ENCODE assay signal across 24 cellular contexts in genomic region chr5:4058899-4059298, GRCh38.
A peak's percentile ranks its signal among the peaks of the same experiment; 100 is the strongest.
DNase-seq lines count a peak whose midpoint lies in the region; ATAC-seq, FAIRE-seq and TF ChIP-seq lines count a peak whose summit lies in the region.
"Had no signal": no experiment of that assay in that cellular context is flagged by ENCODE, and none has a peak within 500 bp of the region (broad histone marks: within the 10 kb centered on the region; RNA-seq: fewer than 3 reads in every experiment).

No MANE protein-coding gene starts in this region.

- H3K4me1 ChIP-seq in right cardiac atrium (ENCODE audit: control insufficient read depth, insufficient read depth, low read length): no peaks in the 10 kb centered on the region
- no peaks in the 10 kb centered on the region for H3K4me1 ChIP-seq in CD8-positive, alpha-beta T cell (ENCODE audit: insufficient read depth, low read length)
- H3K4me1 ChIP-seq: esophagus squamous epithelium, left lung, neural progenitor cell, SJCRH30, testis had no signal

- no peaks in the 10 kb centered on the region for H3K36me3 ChIP-seq in MG63
- H3K36me3 ChIP-seq in CD8-positive, alpha-beta T cell (ENCODE audit: insufficient read depth, low read length): no peaks in the 10 kb centered on the region
- H3K36me3 ChIP-seq: esophagus squamous epithelium, left lung, neural progenitor cell, SJCRH30 had no signal

- DNase-seq in MG63 (peak; percentile 67), cardiac fibroblast (ENCODE audit: low read depth in 2 of 2) (peak; percentile 1 to 64), right cardiac atrium (peak; percentile 53 to 78 (median 53)), urothelium cell line (ENCODE audit: low spot score) (peak; percentile 58), NCI-H2171 (lab: John Stamatoyannopoulos, UW) (no peak), DMS114 treated with DMSO at 0.1 percent for 48 hours (lab: John Stamatoyannopoulos, UW; ENCODE audit: unreplicated experiment) (no peak)
- DNase-seq in CD8-positive, alpha-beta T cell: no peak
- DNase-seq: activated CD8-positive, alpha-beta memory T cell treated with anti-CD3 and anti-CD28 coated beads for 24 hours; activated T-cell treated with anti-CD3 and anti-CD28 coated beads, Interleukin-2, amount 50 U/mL, for 24 hours; anterior cingulate cortex; CD4-positive, alpha-beta memory T cell; esophagus squamous epithelium; NCI-H187 treated with DMSO at 0.1 percent for 48 hours; NCI-H2227 treated with DMSO at 0.1 percent for 48 hours; NCI-H774; SJCRH30; stimulated activated CD4-positive, alpha-beta T cell treated with anti-CD3 and anti-CD28 coated beads, Interleukin-1b, Interleukin-23, amount 100 ng/mL, for 48 hours; T-helper 1 cell; testis had no signal

- CTCF ChIA-PET in CD8-positive, alpha-beta T cell (lab: Charles Lee): no interaction called here

- H3K36me3 Mint-ChIP-seq in CD8-positive, alpha-beta T cell: no peaks in the 10 kb centered on the region
- H3K36me3 Mint-ChIP-seq: activated naive CD4-positive, alpha-beta T cell treated with anti-CD3 and anti-CD28 coated beads, Interleukin-2, amount 50 U/mL, for 24 hours; CD4-positive, alpha-beta memory T cell; neural progenitor cell had no signal

- no peaks in the 10 kb centered on the region for H3K9me3 Mint-ChIP-seq in CD8-positive, alpha-beta T cell
- H3K9me3 Mint-ChIP-seq: activated naive CD4-positive, alpha-beta T cell treated with anti-CD3 and anti-CD28 coated beads, Interleukin-2, amount 50 U/mL, for 24 hours had no signal

- H3K9me3 ChIP-seq in MG63: no peaks in the 10 kb centered on the region
- H3K9me3 ChIP-seq in right cardiac atrium (ENCODE audit: control insufficient read depth, low read length): peaks cover 6% of the 10 kb centered on the region
- no peaks in the 10 kb centered on the region for H3K9me3 ChIP-seq in CD8-positive, alpha-beta T cell (ENCODE audit: low read length)
- H3K9me3 ChIP-seq: esophagus squamous epithelium, left lung, SJCRH30, testis had no signal

- H3K27me3 Mint-ChIP-seq in CD8-positive, alpha-beta T cell (ENCODE audit: low read depth): no peaks in the 10 kb centered on the region
- H3K27me3 Mint-ChIP-seq: activated naive CD4-positive, alpha-beta T cell treated with anti-CD3 and anti-CD28 coated beads, Interleukin-2, amount 50 U/mL, for 24 hours; activated T-cell treated with anti-CD3 and anti-CD28 coated beads, Interleukin-2, amount 50 U/mL, for 24 hours; CD4-positive, alpha-beta memory T cell had no signal

- ATAC-seq in right cardiac atrium: peak; percentile 79 to 86
- no peak for ATAC-seq in CD8-positive, alpha-beta T cell
- ATAC-seq: GM12878, left lung had no signal

- FAIRE-seq in urothelium cell line (lab: Jason Lieb, UNC): no peak
- FAIRE-seq: GM12878 had no signal

- H3K4me1 Mint-ChIP-seq in CD8-positive, alpha-beta T cell (ENCODE audit: low read depth): no peaks in the 10 kb centered on the region
- H3K4me1 Mint-ChIP-seq: activated naive CD4-positive, alpha-beta T cell treated with anti-CD3 and anti-CD28 coated beads, Interleukin-2, amount 50 U/mL, for 24 hours; CD4-positive, alpha-beta memory T cell; neural progenitor cell had no signal

- H3K27ac ChIP-seq in right cardiac atrium (ENCODE audit: low read length): no peak overlapping the region
- no peak overlapping the region for H3K27ac ChIP-seq in CD8-positive, alpha-beta T cell (ENCODE audit: low read depth, low read length)
- H3K27ac ChIP-seq: esophagus squamous epithelium, left lung, neural progenitor cell, SJCRH30, testis had no signal

- 42% methylated on average over 6 of the region's 6 CpGs for WGBS in right cardiac atrium

- POLR2A ChIA-PET in CD8-positive, alpha-beta T cell (lab: Charles Lee): no interaction called here

- intact Hi-C loops in right cardiac atrium (cut with DNase I): no loop called here
- intact Hi-C loops in CD8-positive, alpha-beta T cell (cut with DNase I, micrococcal nuclease): no loop called here

- H3K27ac Mint-ChIP-seq in CD8-positive, alpha-beta T cell: no peak overlapping the region
- H3K27ac Mint-ChIP-seq: activated naive CD4-positive, alpha-beta T cell treated with anti-CD3 and anti-CD28 coated beads, Interleukin-2, amount 50 U/mL, for 24 hours; activated T-cell treated with anti-CD3 and anti-CD28 coated beads, Interleukin-2, amount 50 U/mL, for 24 hours; CD4-positive, alpha-beta memory T cell; neural progenitor cell; progenitor cell of endocrine pancreas had no signal

- H3K4me3 ChIP-seq in MG63 (no peak overlapping the region), cardiac fibroblast (replicated peaks in 1 of 2; ENCODE audit: low read depth in 2 of 2, low read length in 2 of 2) (no peak overlapping the region), right cardiac atrium (ENCODE audit: low read length) (no peak overlapping the region)
- H3K4me3 ChIP-seq in CD8-positive, alpha-beta T cell (ENCODE audit: low read depth, low read length): no peak overlapping the region
- H3K4me3 ChIP-seq: esophagus squamous epithelium, GM12878, left lung, neural progenitor cell, SJCRH30, testis had no signal

- no peak overlapping the region for H3K4me3 Mint-ChIP-seq in CD8-positive, alpha-beta T cell
- H3K4me3 Mint-ChIP-seq: activated naive CD4-positive, alpha-beta T cell treated with anti-CD3 and anti-CD28 coated beads, Interleukin-2, amount 50 U/mL, for 24 hours; activated T-cell treated with anti-CD3 and anti-CD28 coated beads, Interleukin-2, amount 50 U/mL, for 24 hours; CD4-positive, alpha-beta memory T cell; neural progenitor cell had no signal

- H3K27me3 ChIP-seq in MG63: peaks cover 5% of the 10 kb centered on the region; the same call in 1 of the 2 replicates
- H3K27me3 ChIP-seq in right cardiac atrium (ENCODE audit: control insufficient read depth, insufficient read depth): no peaks in the 10 kb centered on the region
- H3K27me3 ChIP-seq in CD8-positive, alpha-beta T cell (ENCODE audit: insufficient read depth, low read length): no peaks in the 10 kb centered on the region
- H3K27me3 ChIP-seq: esophagus squamous epithelium, left lung, neural progenitor cell, SJCRH30, testis had no signal

- TF ChIP-seq CTCF in cardiac fibroblast (IDR thresholded peaks at IDR 0.05; ENCODE audit: low read depth, low read length): peak; percentile 29
- TF ChIP-seq CTCF in CD8-positive, alpha-beta T cell (IDR thresholded peaks at IDR 0.05): no peak

Comparison
In these comparisons a context has a peak if more than half of its experiments do, and no peak if none do; other contexts are left out.
1. DNase-seq: peak in MG63 (single experiment), cardiac fibroblast (2 of 2), right cardiac atrium (3 of 3) and urothelium cell line (single experiment); none in NCI-H2171 (single experiment), CD8-positive, alpha-beta T cell (0 of 7) and DMS114 treated with DMSO at 0.1 percent for 48 hours (single experiment).